Comparison of ENCODE assay signal across 16 cellular contexts in the genomic region with DNA sequence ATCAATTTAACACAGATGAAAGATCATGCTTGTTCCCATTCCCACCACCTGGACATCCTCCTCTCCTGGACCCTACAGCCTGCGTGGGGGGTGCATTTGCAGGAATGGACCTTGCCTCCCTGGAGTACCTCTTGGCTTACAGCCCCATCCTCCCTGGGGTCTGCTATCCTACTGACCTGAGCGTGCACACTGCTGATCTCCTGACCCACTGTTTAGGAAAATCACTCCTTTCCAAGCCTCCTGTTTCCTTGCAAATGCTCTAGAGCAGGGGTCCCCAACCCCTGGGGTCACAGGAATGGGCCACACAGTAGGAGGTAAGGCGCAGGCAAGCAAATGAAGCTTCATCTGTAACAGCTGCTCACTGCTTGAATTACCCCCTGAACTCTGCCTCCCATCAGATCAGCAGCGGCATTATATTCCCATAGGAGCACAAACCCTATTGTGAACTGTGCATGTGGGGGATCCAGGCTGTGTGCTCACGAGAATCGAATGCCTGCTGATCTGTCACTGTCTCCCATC.
"Had no signal": no experiment of that assay in that cellular context is flagged by ENCODE, and none has a peak within 500 bp of the region (broad histone marks: within the 10 kb centered on the region; RNA-seq: fewer than 3 reads in every experiment).

No MANE protein-coding gene starts in this region.

- H3K36me3 ChIP-seq: ascending aorta, breast epithelium, right lobe of liver, thyroid gland had no signal

- H3K4me3 Mint-ChIP-seq: activated B cell treated with CpG ODN at 0.5 μM for 24 hours; activated naive CD4-positive, alpha-beta T cell treated with anti-CD3 and anti-CD28 coated beads, Interleukin-2, amount 50 U/mL, for 24 hours; nephron progenitor cell; stimulated activated memory B cell treated with anti-CD40 and anti-IgM and Interleukin-4, amounts not matched to agents 10 μg/mL and 1 μg/mL and 100 μg/mL, for 72 hours; T-helper 2 cell treated with Interferon-gamma antibody and Interleukin-4, amounts not matched to agents 5 μg/mL and 100 μg/mL, for 36 hours had no signal

- H3K36me3 Mint-ChIP-seq: activated naive CD4-positive, alpha-beta T cell treated with anti-CD3 and anti-CD28 coated beads, Interleukin-2, amount 50 U/mL, for 24 hours; stimulated activated memory B cell treated with anti-CD40 and anti-IgM and Interleukin-4, amounts not matched to agents 10 μg/mL and 1 μg/mL and 100 μg/mL, for 72 hours had no signal

- DNase-seq: activated B cell treated with CpG ODN at 0.5 μM for 24 hours; activated CD4-positive, alpha-beta T cell treated with anti-CD3 and anti-CD28 coated beads for 4 hours; activated CD8-positive, alpha-beta memory T cell treated with anti-CD3 and anti-CD28 coated beads, Interleukin-2, amount 50 U/mL, for 4 hours; activated gamma-delta T cell; cortex of kidney; left ventricle myocardium superior; nephron progenitor cell; stimulated activated CD4-positive, alpha-beta T cell treated with anti-CD3 and anti-CD28 coated beads, Interleukin-4, amount 100 ng/mL, for 4 hours; thyroid gland had no signal

- ATAC-seq: left ventricle myocardium superior; right lobe of liver; stimulated activated memory B cell treated with anti-CD40 and anti-IgM and Interleukin-4, amounts not matched to agents 10 μg/mL and 1 μg/mL and 100 μg/mL, for 72 hours had no signal

- H3K4me3 ChIP-seq: ascending aorta, breast epithelium, right lobe of liver, thyroid gland had no signal

- H3K9me3 Mint-ChIP-seq: activated B cell treated with CpG ODN at 0.5 μM for 24 hours; activated naive CD4-positive, alpha-beta T cell treated with anti-CD3 and anti-CD28 coated beads, Interleukin-2, amount 50 U/mL, for 24 hours; nephron progenitor cell; stimulated activated memory B cell treated with anti-CD40 and anti-IgM and Interleukin-4, amounts not matched to agents 10 μg/mL and 1 μg/mL and 100 μg/mL, for 72 hours; T-helper 2 cell treated with Interferon-gamma antibody and Interleukin-4, amounts not matched to agents 5 μg/mL and 100 μg/mL, for 36 hours had no signal

- H3K79me2 ChIP-seq: parathyroid adenoma had no signal

- H3K27me3 ChIP-seq: ascending aorta, right lobe of liver, thyroid gland had no signal

- H3K4me1 ChIP-seq: ascending aorta, breast epithelium, parathyroid adenoma, right lobe of liver had no signal

- H3K9me3 ChIP-seq: ascending aorta, breast epithelium, right lobe of liver, thyroid gland had no signal

- H2AFZ ChIP-seq: parathyroid adenoma had no signal

- H3K27ac Mint-ChIP-seq: activated B cell treated with CpG ODN at 0.5 μM for 24 hours; activated naive CD4-positive, alpha-beta T cell treated with anti-CD3 and anti-CD28 coated beads, Interleukin-2, amount 50 U/mL, for 24 hours; nephron progenitor cell; stimulated activated memory B cell treated with anti-CD40 and anti-IgM and Interleukin-4, amounts not matched to agents 10 μg/mL and 1 μg/mL and 100 μg/mL, for 72 hours; T-helper 2 cell treated with Interferon-gamma antibody and Interleukin-4, amounts not matched to agents 5 μg/mL and 100 μg/mL, for 36 hours had no signal

- H3K27me3 Mint-ChIP-seq: activated naive CD4-positive, alpha-beta T cell treated with anti-CD3 and anti-CD28 coated beads, Interleukin-2, amount 50 U/mL, for 24 hours had no signal

- H3K27ac ChIP-seq: ascending aorta, breast epithelium, parathyroid adenoma, right lobe of liver, thyroid gland had no signal
